In the genomic region with DNA sequence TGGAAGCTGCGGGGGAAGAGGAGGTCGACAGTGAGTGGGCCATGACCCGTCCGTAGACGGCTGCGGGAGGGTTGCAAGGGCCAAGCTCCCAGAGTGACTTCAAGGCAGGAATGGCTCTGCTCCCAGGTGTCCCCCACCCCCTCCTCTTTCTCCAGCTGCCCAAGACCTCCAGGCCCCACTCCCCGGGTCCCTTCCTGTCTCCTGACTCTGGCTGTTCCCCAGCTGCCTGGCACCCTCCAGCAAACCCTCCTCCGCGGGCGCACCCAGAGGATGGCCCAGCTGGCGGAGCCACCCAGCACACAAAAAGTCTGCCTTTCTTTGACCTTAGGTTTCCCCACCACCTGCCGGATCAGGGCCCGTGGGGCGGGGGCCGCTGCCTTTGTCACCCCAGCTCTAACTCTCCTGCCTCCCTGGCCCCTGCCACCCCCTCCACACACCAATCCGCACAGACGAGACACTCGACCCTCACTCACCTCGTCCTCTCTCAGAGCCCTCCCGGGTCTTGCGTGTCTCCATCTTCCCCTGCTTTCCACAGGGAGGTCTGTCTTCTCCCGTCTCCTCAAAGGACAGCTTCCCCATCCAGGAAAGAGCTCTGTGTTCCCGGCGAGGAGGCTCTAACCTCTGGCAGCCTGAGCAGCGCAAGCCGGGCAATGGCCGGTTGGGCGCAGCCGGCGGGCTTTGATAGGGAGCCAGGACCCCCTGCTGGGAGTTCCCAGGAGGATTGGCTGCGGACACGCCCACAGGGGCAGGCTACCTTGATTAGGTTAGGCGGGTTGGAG, we compare ENCODE assay signal across 10 cellular contexts. TPM values are rescaled to one million over a fixed set of nuclear protein-coding genes. Genes with fewer than 3 reads are reported as not detected.
DNase-seq lines count a peak whose midpoint lies in the region; ATAC-seq and TF ChIP-seq lines count a peak whose summit lies in the region.
"Not testable (repeated sequence)": the region's sequence is repeated elsewhere in the genome, so short reads cannot be mapped to it uniquely, and the experiment has no call there.
"Had no signal": no experiment of that assay in that cellular context is flagged by ENCODE, and none has a peak within 500 bp of the region (broad histone marks: within the 10 kb centered on the region; RNA-seq: fewer than 3 reads in every experiment).

No MANE protein-coding gene starts in this region.

- peak overlapping the region; percentile 16; the same call in 1 of the 2 replicates for H3K4me3 ChIP-seq in BLaER1
- not testable (repeated sequence) for H3K4me3 ChIP-seq in choroid plexus epithelial cell (ENCODE audit: low read depth, low read length); hepatocyte; transverse colon

- TF ChIP-seq CTCF in choroid plexus epithelial cell (conservative IDR thresholded peaks at IDR 0.05; ENCODE audit: low read depth, low read length); hepatocyte (IDR thresholded peaks at IDR 0.05; ENCODE audit: poor library complexity); transverse colon (IDR thresholded peaks at IDR 0.05): not testable (repeated sequence)

- intact Hi-C loops in transverse colon (cut with DNase I; ENCODE audit: low total_unique reads): not testable (repeated sequence)

- not testable (repeated sequence) for H3K27ac ChIP-seq in BLaER1, hepatocyte, transverse colon

- not testable (repeated sequence) for H3K4me1 ChIP-seq in BLaER1; hepatocyte (ENCODE audit: insufficient read depth); transverse colon

- H3K36me3 ChIP-seq in BLaER1; hepatocyte (replicated peaks; ENCODE audit: insufficient read depth, low read depth); transverse colon: not testable (repeated sequence)

- H3K79me2 ChIP-seq in hepatocyte: not testable (repeated sequence)

- DNase-seq in NCI-H1092 (lab: John Stamatoyannopoulos, UW): peak; percentile 50
- peak; percentile 34 for DNase-seq in SK-N-DZ (ENCODE audit: low spot score)
- DNase-seq in activated T-cell treated with anti-CD3 and anti-CD28 coated beads, Interleukin-2, amount 50 U/mL, for 24 hours: peak; percentile 41
- peak; percentile 2 for DNase-seq in choroid plexus epithelial cell (ENCODE audit: low read depth)
- DNase-seq in hepatocyte (ENCODE audit: low spot score): peak; percentile 4
- peak; percentile 61 for DNase-seq in natural killer cell treated with Interleukin-12 subunit alpha and Interleukin-12 subunit beta and Interleukin-15 and Interleukin-18, amount 100 ng/mL, for 72 hours (ENCODE audit: low spot score)
- peak; percentile 24 for DNase-seq in transverse colon

- H4K20me1 ChIP-seq in BLaER1; hepatocyte (ENCODE audit: insufficient read depth, poor library complexity, severe bottlenecking): not testable (repeated sequence)

- H3K4me1 Mint-ChIP-seq in activated T-cell treated with anti-CD3 and anti-CD28 coated beads, Interleukin-2, amount 50 U/mL, for 24 hours (ENCODE audit: low read depth); natural killer cell treated with Interleukin-12 subunit alpha and Interleukin-12 subunit beta and Interleukin-15 and Interleukin-18, amount 100 ng/mL, for 72 hours (ENCODE audit: low read depth in 2 of 2): not testable (repeated sequence)

- H3K9me3 Mint-ChIP-seq in activated T-cell treated with anti-CD3 and anti-CD28 coated beads, Interleukin-2, amount 50 U/mL, for 24 hours: peaks cover 11% of the 10 kb centered on the region
- H3K9me3 Mint-ChIP-seq in natural killer cell treated with Interleukin-12 subunit alpha and Interleukin-12 subunit beta and Interleukin-15 and Interleukin-18, amount 100 ng/mL, for 72 hours: not testable (repeated sequence)

- 60% methylated on average over 22 of the region's 33 CpGs for WGBS in hepatocyte (ENCODE audit: low lambda C conversion rate, missing lambda C conversion rate)
- 63 to 71% methylated on average over 18 to 24 of the region's 33 CpGs for WGBS in transverse colon (ENCODE audit: low coverage in 1 of 2), 2 donors

- in situ Hi-C loops in transverse colon (cut with MboI; ENCODE audit: low pct_ligation_motif_present in 1 of 4, low pct_unique_long_range_greater_than_20kb in 1 of 4, low sequenced_read_pairs in 3 of 4): not testable (repeated sequence)

- H3K4me3 Mint-ChIP-seq in activated T-cell treated with anti-CD3 and anti-CD28 coated beads, Interleukin-2, amount 50 U/mL, for 24 hours; natural killer cell treated with Interleukin-12 subunit alpha and Interleukin-12 subunit beta and Interleukin-15 and Interleukin-18, amount 100 ng/mL, for 72 hours: not testable (repeated sequence)

- H3K27me3 Mint-ChIP-seq in activated T-cell treated with anti-CD3 and anti-CD28 coated beads, Interleukin-2, amount 50 U/mL, for 24 hours: peaks cover 18% of the 10 kb centered on the region
- H3K27me3 Mint-ChIP-seq in natural killer cell treated with Interleukin-12 subunit alpha and Interleukin-12 subunit beta and Interleukin-15 and Interleukin-18, amount 100 ng/mL, for 72 hours: not testable (repeated sequence)

- not testable (repeated sequence) for H3K36me3 Mint-ChIP-seq in activated T-cell treated with anti-CD3 and anti-CD28 coated beads, Interleukin-2, amount 50 U/mL, for 24 hours (ENCODE audit: low read depth); natural killer cell treated with Interleukin-12 subunit alpha and Interleukin-12 subunit beta and Interleukin-15 and Interleukin-18, amount 100 ng/mL, for 72 hours

- not testable (repeated sequence) for H2AFZ ChIP-seq in hepatocyte

- ATAC-seq in natural killer cell treated with Interleukin-12 subunit alpha and Interleukin-12 subunit beta and Interleukin-15 and Interleukin-18, amount 100 ng/mL, for 72 hours: not testable (repeated sequence)

- not testable (repeated sequence) for TF ChIP-seq EP300 in transverse colon (IDR thresholded peaks at IDR 0.05; ENCODE audit: low read depth)

- H3K27ac Mint-ChIP-seq in activated T-cell treated with anti-CD3 and anti-CD28 coated beads, Interleukin-2, amount 50 U/mL, for 24 hours; natural killer cell treated with Interleukin-12 subunit alpha and Interleukin-12 subunit beta and Interleukin-15 and Interleukin-18, amount 100 ng/mL, for 72 hours: not testable (repeated sequence)

- H3K9me3 ChIP-seq in BLaER1 (peaks cover 60% of the 10 kb centered on the region), transverse colon (peaks cover 7 to 14% of the 10 kb centered on the region in 2 donors)
- not testable (repeated sequence) for H3K9me3 ChIP-seq in hepatocyte (ENCODE audit: low read depth)

- not testable (repeated sequence) for H3K9me2 ChIP-seq in hepatocyte (replicated peaks; ENCODE audit: insufficient read depth)

- H3K9ac ChIP-seq in BLaER1: not testable (repeated sequence)

- not testable (repeated sequence) for TF ChIP-seq POLR2A in transverse colon (IDR thresholded peaks at IDR 0.05)

- not testable (repeated sequence) for H3K4me2 ChIP-seq in BLaER1, hepatocyte

- not testable (repeated sequence) for H3K27me3 ChIP-seq in BLaER1, hepatocyte
- peaks cover 41% of the 10 kb centered on the region for H3K27me3 ChIP-seq in transverse colon

RNA-seq across cellular contexts. Expression of a gene that starts 4.7 kb away (rescaled TPM):
- 4.9 and 5.9 TPM in 2 replicates for polyA plus RNA-seq in SK-N-DZ (2014; cell fraction: cytosol; rRNA removed)
- 4.8 and 6.4 TPM in 2 replicates for polyA plus RNA-seq in SK-N-DZ (2014; cell fraction: nucleus; rRNA removed)
- 4.1 and 5.7 TPM in 2 replicates for total RNA-seq in hepatocyte
- 2.0 and 3.3 TPM in 2 replicates for polyA plus RNA-seq in hepatocyte
- 1 to 10 TPM in 1 of 2 donors, under 1 TPM in 1; 0.84 to 2.5 TPM for total RNA-seq in natural killer cell treated with Interleukin-12 subunit alpha and Interleukin-12 subunit beta and Interleukin-15 and Interleukin-18, amount 100 ng/mL, for 72 hours
- 1 to 10 TPM in 1 of 4 donors, under 1 TPM in 2, not detected in 1; 0.68 to 1.7 (median 0.80) TPM for total RNA-seq in transverse colon
- total RNA-seq: NCI-H460 had no signal

RNA-seq across cellular contexts. Expression of a gene that starts 49.3 kb away (rescaled TPM):
- polyA plus RNA-seq in SK-N-DZ (2014; cell fraction: cytosol; rRNA removed): 6.5 and 8.4 TPM in 2 replicates
- polyA plus RNA-seq in SK-N-DZ (2014; cell fraction: nucleus; rRNA removed): 4.0 and 7.2 TPM in 2 replicates
- total RNA-seq in hepatocyte: 2.8 and 5.7 TPM in 2 replicates
- 3.4 and 4.1 TPM in 2 replicates for polyA plus RNA-seq in hepatocyte
- under 1 TPM; 0.22 to 0.83 TPM for total RNA-seq in natural killer cell treated with Interleukin-12 subunit alpha and Interleukin-12 subunit beta and Interleukin-15 and Interleukin-18, amount 100 ng/mL, for 72 hours
- total RNA-seq in transverse colon: 1 to 10 TPM in 1 of 4 donors, under 1 TPM in 2, not detected in 1; 0.27 to 3.0 (median 0.64) TPM
- total RNA-seq: A172, NCI-H460 had no signal

Comparison
In these comparisons a context has a peak if more than half of its experiments do, and no peak if none do; other contexts are left out.
1. DNase-seq: peak in every context shown above with its lines; median percentile 61 in natural killer cell treated with Interleukin-12 subunit alpha and Interleukin-12 subunit beta and Interleukin-15 and Interleukin-18, amount 100 ng/mL, for 72 hours; 50 in NCI-H1092; 41 in activated T-cell treated with anti-CD3 and anti-CD28 coated beads, Interleukin-2, amount 50 U/mL, for 24 hours; 34 in SK-N-DZ; 24 in transverse colon; 4 in hepatocyte; 2 in choroid plexus epithelial cell.